Comparison of ENCODE assay signal across 1 cellular context in genomic region chr1:10679521-10680220, GRCh38.
A peak's percentile ranks its signal among the peaks of the same experiment; 100 is the strongest.
TF ChIP-seq lines count a peak whose summit lies in the region.

No MANE protein-coding gene starts in this region.

TF ChIP-seq in K562, 482 proteins besides CTCF, POLR2A, EP300 and RAD21 (continued from another document and continues in another):
- TF ChIP-seq SFPQ (IDR thresholded peaks at IDR 0.05; ENCODE audit: low read depth, low read length) (no peak), RB1 (IDR thresholded peaks at IDR 0.05; ENCODE audit: low read depth) (peak; percentile 58; the same call in 1 of the 2 replicates), FOXM1 (IDR thresholded peaks at IDR 0.05; ENCODE audit: low read depth) (peak; percentile 90), FOXM1 (CRISPR knock-in tag; IDR thresholded peaks at IDR 0.05; ENCODE audit: low read depth) (no peak), HES1 (IDR thresholded peaks at IDR 0.05; ENCODE audit: low read depth) (no peak), CBFB (CRISPR knock-in tag; IDR thresholded peaks at IDR 0.05) (0 out of 2 replicates have a peak, but pooled peaks have one; percentile 27), KLF10 (CRISPR knock-in tag; IDR thresholded peaks at IDR 0.05) (no peak), GATA2 (CRISPR knock-in tag; IDR thresholded peaks at IDR 0.05) (peak; percentile 71), ZNF311 (CRISPR knock-in tag; IDR thresholded peaks at IDR 0.05) (no peak), AFF4 (CRISPR knock-in tag; IDR thresholded peaks at IDR 0.05) (no peak), SOX6 (IDR thresholded peaks at IDR 0.05) (no peak), CREB3L1 (IDR thresholded peaks at IDR 0.05; ENCODE audit: borderline replicate concordance, low read depth) (no peak), MIER1 (IDR thresholded peaks at IDR 0.05; ENCODE audit: low read depth) (no peak), FOXJ3 (CRISPR knock-in tag; IDR thresholded peaks at IDR 0.05) (no peak), TFAM (CRISPR knock-in tag; conservative IDR thresholded peaks at IDR 0.05) (no peak), NUFIP1 (IDR thresholded peaks at IDR 0.05; ENCODE audit: partially characterized antibody) (peak; percentile 96), ZBTB12 (CRISPR knock-in tag; IDR thresholded peaks at IDR 0.05) (0 out of 2 replicates have a peak, but pooled peaks have one; percentile 19), ZBTB40 (IDR thresholded peaks at IDR 0.05) (0 out of 2 replicates have a peak, but pooled peaks have one; percentile 47), ZBTB40 (CRISPR knock-in tag; IDR thresholded peaks at IDR 0.05) (no peak), SMAD1 (IDR thresholded peaks at IDR 0.05; ENCODE audit: low read depth, low read length, partially characterized antibody) (no peak), USF2 (CRISPR knock-in tag; IDR thresholded peaks at IDR 0.05) (no peak), NR4A1 (CRISPR knock-in tag; IDR thresholded peaks at IDR 0.05) (no peak), NR4A1 (tag; IDR thresholded peaks at IDR 0.05) (no peak), ZNF407 (IDR thresholded peaks at IDR 0.05; ENCODE audit: low read depth) (no peak)
